Comparison of ENCODE assay signal across 8 cellular contexts in the genomic region with DNA sequence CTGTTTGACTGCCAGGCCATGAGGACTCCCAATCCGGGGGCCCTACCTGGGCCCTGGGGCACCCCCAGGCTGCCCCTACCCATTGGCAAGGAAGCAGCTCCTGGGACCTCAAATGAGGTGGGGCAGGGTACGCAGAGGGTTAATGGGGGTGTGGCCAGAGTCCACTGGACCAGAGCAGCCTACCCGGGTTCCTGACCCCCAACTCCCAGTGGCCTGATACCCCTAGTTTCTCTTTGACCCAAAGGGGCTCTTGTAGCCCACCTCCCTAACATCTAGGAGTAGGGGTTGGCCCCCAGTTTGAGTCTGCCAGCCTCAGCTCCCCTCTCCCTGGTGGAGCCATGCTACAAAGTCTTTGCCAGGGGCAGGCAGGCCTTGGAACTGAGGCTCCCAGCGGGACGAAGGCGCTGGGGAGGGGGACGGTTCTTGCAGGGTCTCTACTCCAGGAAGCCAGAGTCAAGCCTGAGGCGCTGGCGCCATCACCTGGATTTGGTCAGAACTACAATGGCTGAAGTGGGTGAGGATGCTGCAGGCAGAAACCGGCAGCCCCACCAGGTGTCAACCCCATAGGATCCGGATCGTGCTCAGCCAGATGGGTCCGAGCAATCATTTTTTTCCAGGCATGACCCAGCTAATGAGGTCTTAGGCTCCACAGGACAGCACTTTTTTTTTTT. TPM values are rescaled to one million over a fixed set of nuclear protein-coding genes. Genes with fewer than 3 reads are reported as not detected.
A peak's percentile ranks its signal among the peaks of the same experiment; 100 is the strongest.
DNase-seq lines count a peak whose midpoint lies in the region; ATAC-seq and TF ChIP-seq lines count a peak whose summit lies in the region.

No MANE protein-coding gene starts in this region.

- DNase-seq in DMS153 (lab: John Stamatoyannopoulos, UW) (peak; percentile 12), DMS153 treated with DMSO at 0.1 percent for 48 hours (lab: John Stamatoyannopoulos, UW; ENCODE audit: unreplicated experiment) (no peak), NCI-H2029 treated with DMSO at 0.1 percent for 48 hours (lab: John Stamatoyannopoulos, UW) (peak; percentile 7), dorsolateral prefrontal cortex (peak; percentile 34 to 98 (median 93)), midbrain (lab: John Stamatoyannopoulos, UW) (peak; percentile 90), thyroid gland (peak; percentile 40 to 57)
- DNase-seq in activated CD4-positive, alpha-beta T cell treated with anti-CD3 and anti-CD28 coated beads for 4 hours, result peak; percentile 15 to 49

- no peaks in the 10 kb centered on the region for H3K9me3 ChIP-seq in thyroid gland

- peaks cover 13% of the 10 kb centered on the region in 2 donors for H3K4me1 ChIP-seq in thyroid gland

- H3K27me3 ChIP-seq in dorsolateral prefrontal cortex, result peaks cover 0 to 3% (median 0%) of the 10 kb centered on the region in 45 donors
- H3K27me3 ChIP-seq in thyroid gland, result no peaks in the 10 kb centered on the region

- TF ChIP-seq CTCF in dorsolateral prefrontal cortex (IDR thresholded peaks at IDR 0.05 in 54 of 56, conservative IDR thresholded peaks at IDR 0.05 in 2 of 56; ENCODE audit: low read depth in 1 of 56, partially characterized antibody in 56 of 56) (peak; percentile 25 to 90 (median 78)), thyroid gland (IDR thresholded peaks at IDR 0.05) (peak; percentile 38 to 63 (median 46))

- no peak for TF ChIP-seq POLR2A in thyroid gland (IDR thresholded peaks at IDR 0.05)

- intact Hi-C loops in dorsolateral prefrontal cortex (cut with DNase I) (loop anchor here (1.0 to 2.0 kb wide), 2 partner anchors 50 to 117 kb away; no protein-coding TSS in a partner anchor), thyroid gland (cut with DNase I) (loop anchor here (5.0 to 10.0 kb wide), 2 partner anchors 50 to 117 kb away; no protein-coding TSS in a partner anchor)

- ATAC-seq in HG02571 (IDR thresholded peaks at IDR 0.05; ENCODE audit: unreplicated experiment), result no peak

- 18 to 21% methylated on average over 12 to 13 of the region's 13 CpGs for WGBS in thyroid gland, 2 donors

- no peaks in the 10 kb centered on the region for H3K36me3 ChIP-seq in thyroid gland

- peak overlapping the region; percentile 3 to 70 (median 48) for H3K4me3 ChIP-seq in dorsolateral prefrontal cortex
- no peak overlapping the region for H3K4me3 ChIP-seq in thyroid gland (replicated peaks in 1 of 3)

- H3K27ac ChIP-seq in dorsolateral prefrontal cortex (peak overlapping the region in 58 of 59 donors; percentile 76 to 100 (median 97)), thyroid gland (no peak overlapping the region)

RNA-seq across cellular contexts. Expression of gene CERCAM, which starts 8.4 kb away (rescaled TPM):
- total RNA-seq in dorsolateral prefrontal cortex (1,000 to 10,000 TPM in 1 of 120 experiments, 100 to 1,000 TPM in 110, 10 to 100 TPM in 9; 33.1 to 1,222 (median 302) TPM), thyroid gland (10 to 100 TPM; 22.3 to 35.4 (median 27.2) TPM)

RNA-seq across cellular contexts. Expression of gene URM1, which starts 41.1 kb away (rescaled TPM):
- total RNA-seq in dorsolateral prefrontal cortex (10 to 100 TPM; 36.9 to 64.9 (median 48.8) TPM), thyroid gland (10 to 100 TPM; 24.3 to 39.4 (median 31.2) TPM)

RNA-seq across cellular contexts. Expression of gene ODF2, which starts 43.6 kb away (rescaled TPM):
- total RNA-seq in dorsolateral prefrontal cortex, result 10 to 100 TPM; 20.1 to 43.4 (median 28.1) TPM
- 10 to 100 TPM; 21.9 to 25.5 (median 22.4) TPM for total RNA-seq in thyroid gland

Comparison
In these comparisons a context has a peak if more than half of its experiments do, and no peak if none do; other contexts are left out.
1. H3K27ac ChIP-seq: peak in dorsolateral prefrontal cortex (58 of 59); none in thyroid gland (0 of 3).
2. H3K4me3 ChIP-seq: peak in dorsolateral prefrontal cortex (59 of 59); none in thyroid gland (0 of 3).